Comparison of ENCODE assay signal across 1 cellular context in the genomic region with DNA sequence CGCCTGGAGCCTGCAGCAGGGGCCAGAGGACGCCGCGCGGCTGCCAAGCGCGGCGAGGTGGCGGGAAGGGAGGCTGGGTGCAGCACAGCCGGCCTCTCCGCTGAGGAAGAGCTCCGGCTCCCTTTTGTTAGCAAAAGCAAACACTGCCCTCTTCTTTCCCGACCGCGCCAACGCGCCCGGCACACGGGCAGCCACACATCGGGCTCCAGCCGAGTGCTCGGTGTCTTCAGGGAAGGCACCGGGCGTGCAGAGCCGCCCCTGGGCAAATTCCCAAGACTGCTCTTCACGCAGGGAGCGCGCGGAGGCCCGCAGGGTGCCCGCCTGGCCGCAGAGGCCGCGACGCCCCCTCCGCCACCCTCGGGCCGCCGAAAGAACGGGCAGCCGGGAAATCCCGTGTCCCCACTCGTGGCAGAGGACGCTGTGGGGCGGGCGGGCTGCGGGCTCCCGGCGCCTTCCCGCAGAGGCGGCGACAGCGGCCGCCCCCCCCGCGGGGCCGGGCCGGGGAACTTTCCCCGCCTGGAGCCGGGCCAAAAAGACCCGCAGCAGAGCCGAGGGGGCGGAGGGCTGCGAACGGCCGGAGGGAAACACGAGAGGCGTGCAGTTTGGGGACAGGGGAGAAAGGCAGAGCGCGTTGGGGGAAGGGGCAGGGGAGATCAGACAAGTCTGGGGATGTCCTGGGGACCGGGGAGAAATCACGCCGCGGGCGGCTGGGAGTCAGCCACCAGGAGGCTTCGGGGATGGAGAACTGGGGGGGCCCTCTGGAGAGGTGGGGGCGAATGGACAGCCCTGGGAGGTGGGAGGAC.
TF ChIP-seq lines count a peak whose summit lies in the region.

No MANE protein-coding gene starts in this region.

TF ChIP-seq in HepG2, 621 proteins besides CTCF, POLR2A, EP300 and RAD21 (continued from another document and continues in another):
- TF ChIP-seq, protein P1, sequence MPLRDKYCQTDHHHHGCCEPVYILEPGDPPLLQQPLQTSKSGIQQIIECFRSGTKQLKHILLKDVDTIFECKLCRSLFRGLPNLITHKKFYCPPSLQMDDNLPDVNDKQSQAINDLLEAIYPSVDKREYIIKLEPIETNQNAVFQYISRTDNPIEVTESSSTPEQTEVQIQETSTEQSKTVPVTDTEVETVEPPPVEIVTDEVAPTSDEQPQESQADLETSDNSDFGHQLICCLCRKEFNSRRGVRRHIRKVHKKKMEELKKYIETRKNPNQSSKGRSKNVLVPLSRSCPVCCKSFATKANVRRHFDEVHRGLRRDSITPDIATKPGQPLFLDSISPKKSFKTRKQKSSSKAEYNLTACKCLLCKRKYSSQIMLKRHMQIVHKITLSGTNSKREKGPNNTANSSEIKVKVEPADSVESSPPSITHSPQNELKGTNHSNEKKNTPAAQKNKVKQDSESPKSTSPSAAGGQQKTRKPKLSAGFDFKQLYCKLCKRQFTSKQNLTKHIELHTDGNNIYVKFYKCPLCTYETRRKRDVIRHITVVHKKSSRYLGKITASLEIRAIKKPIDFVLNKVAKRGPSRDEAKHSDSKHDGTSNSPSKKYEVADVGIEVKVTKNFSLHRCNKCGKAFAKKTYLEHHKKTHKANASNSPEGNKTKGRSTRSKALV (CRISPR knock-in tag; IDR thresholded peaks at IDR 0.05), result no peak
- no peak for TF ChIP-seq ZNF30 (CRISPR knock-in tag; IDR thresholded peaks at IDR 0.05)
- TF ChIP-seq CCAR2 (optimal IDR thresholded peaks at IDR 0.05; ENCODE audit: low read depth, low read length), result no peak
- TF ChIP-seq POGZ (CRISPR knock-in tag; IDR thresholded peaks at IDR 0.05), result no peak
- peak; percentile 38; the same call in 1 of the 2 replicates for TF ChIP-seq ZNF234 (CRISPR knock-in tag; conservative IDR thresholded peaks at IDR 0.05)
- TF ChIP-seq PHF20 (CRISPR knock-in tag; IDR thresholded peaks at IDR 0.05), result no peak
- TF ChIP-seq, protein P2, sequence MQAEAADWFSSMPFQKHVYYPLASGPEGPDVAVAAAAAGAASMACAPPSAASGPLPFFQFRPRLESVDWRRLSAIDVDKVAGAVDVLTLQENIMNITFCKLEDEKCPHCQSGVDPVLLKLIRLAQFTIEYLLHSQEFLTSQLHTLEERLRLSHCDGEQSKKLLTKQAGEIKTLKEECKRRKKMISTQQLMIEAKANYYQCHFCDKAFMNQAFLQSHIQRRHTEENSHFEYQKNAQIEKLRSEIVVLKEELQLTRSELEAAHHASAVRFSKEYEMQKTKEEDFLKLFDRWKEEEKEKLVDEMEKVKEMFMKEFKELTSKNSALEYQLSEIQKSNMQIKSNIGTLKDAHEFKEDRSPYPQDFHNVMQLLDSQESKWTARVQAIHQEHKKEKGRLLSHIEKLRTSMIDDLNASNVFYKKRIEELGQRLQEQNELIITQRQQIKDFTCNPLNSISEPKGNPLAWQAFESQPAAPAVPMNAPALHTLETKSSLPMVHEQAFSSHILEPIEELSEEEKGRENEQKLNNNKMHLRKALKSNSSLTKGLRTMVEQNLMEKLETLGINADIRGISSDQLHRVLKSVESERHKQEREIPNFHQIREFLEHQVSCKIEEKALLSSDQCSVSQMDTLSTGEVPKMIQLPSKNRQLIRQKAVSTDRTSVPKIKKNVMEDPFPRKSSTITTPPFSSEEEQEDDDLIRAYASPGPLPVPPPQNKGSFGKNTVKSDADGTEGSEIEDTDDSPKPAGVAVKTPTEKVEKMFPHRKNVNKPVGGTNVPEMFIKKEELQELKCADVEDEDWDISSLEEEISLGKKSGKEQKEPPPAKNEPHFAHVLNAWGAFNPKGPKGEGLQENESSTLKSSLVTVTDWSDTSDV (CRISPR knock-in tag; IDR thresholded peaks at IDR 0.05), result no peak
- no peak for TF ChIP-seq ZNF7 (CRISPR knock-in tag; IDR thresholded peaks at IDR 0.05)
- TF ChIP-seq RFXAP (CRISPR knock-in tag; IDR thresholded peaks at IDR 0.05; ENCODE audit: borderline replicate concordance), result peak; percentile 41; the same call in 1 of the 2 replicates
- TF ChIP-seq KLF6 (CRISPR knock-in tag; IDR thresholded peaks at IDR 0.05), result no peak
- no peak for TF ChIP-seq PLRG1 (conservative IDR thresholded peaks at IDR 0.05)
- TF ChIP-seq, protein P3, sequence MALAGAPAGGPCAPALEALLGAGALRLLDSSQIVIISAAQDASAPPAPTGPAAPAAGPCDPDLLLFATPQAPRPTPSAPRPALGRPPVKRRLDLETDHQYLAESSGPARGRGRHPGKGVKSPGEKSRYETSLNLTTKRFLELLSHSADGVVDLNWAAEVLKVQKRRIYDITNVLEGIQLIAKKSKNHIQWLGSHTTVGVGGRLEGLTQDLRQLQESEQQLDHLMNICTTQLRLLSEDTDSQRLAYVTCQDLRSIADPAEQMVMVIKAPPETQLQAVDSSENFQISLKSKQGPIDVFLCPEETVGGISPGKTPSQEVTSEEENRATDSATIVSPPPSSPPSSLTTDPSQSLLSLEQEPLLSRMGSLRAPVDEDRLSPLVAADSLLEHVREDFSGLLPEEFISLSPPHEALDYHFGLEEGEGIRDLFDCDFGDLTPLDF (CRISPR knock-in tag; IDR thresholded peaks at IDR 0.05), result 0 out of 2 replicates have a peak, but pooled peaks have one; percentile 27
- TF ChIP-seq, protein P4, sequence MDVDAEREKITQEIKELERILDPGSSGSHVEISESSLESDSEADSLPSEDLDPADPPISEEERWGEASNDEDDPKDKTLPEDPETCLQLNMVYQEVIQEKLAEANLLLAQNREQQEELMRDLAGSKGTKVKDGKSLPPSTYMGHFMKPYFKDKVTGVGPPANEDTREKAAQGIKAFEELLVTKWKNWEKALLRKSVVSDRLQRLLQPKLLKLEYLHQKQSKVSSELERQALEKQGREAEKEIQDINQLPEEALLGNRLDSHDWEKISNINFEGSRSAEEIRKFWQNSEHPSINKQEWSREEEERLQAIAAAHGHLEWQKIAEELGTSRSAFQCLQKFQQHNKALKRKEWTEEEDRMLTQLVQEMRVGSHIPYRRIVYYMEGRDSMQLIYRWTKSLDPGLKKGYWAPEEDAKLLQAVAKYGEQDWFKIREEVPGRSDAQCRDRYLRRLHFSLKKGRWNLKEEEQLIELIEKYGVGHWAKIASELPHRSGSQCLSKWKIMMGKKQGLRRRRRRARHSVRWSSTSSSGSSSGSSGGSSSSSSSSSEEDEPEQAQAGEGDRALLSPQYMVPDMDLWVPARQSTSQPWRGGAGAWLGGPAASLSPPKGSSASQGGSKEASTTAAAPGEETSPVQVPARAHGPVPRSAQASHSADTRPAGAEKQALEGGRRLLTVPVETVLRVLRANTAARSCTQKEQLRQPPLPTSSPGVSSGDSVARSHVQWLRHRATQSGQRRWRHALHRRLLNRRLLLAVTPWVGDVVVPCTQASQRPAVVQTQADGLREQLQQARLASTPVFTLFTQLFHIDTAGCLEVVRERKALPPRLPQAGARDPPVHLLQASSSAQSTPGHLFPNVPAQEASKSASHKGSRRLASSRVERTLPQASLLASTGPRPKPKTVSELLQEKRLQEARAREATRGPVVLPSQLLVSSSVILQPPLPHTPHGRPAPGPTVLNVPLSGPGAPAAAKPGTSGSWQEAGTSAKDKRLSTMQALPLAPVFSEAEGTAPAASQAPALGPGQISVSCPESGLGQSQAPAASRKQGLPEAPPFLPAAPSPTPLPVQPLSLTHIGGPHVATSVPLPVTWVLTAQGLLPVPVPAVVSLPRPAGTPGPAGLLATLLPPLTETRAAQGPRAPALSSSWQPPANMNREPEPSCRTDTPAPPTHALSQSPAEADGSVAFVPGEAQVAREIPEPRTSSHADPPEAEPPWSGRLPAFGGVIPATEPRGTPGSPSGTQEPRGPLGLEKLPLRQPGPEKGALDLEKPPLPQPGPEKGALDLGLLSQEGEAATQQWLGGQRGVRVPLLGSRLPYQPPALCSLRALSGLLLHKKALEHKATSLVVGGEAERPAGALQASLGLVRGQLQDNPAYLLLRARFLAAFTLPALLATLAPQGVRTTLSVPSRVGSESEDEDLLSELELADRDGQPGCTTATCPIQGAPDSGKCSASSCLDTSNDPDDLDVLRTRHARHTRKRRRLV (CRISPR knock-in tag; IDR thresholded peaks at IDR 0.05), result no peak
- TF ChIP-seq, protein P5, sequence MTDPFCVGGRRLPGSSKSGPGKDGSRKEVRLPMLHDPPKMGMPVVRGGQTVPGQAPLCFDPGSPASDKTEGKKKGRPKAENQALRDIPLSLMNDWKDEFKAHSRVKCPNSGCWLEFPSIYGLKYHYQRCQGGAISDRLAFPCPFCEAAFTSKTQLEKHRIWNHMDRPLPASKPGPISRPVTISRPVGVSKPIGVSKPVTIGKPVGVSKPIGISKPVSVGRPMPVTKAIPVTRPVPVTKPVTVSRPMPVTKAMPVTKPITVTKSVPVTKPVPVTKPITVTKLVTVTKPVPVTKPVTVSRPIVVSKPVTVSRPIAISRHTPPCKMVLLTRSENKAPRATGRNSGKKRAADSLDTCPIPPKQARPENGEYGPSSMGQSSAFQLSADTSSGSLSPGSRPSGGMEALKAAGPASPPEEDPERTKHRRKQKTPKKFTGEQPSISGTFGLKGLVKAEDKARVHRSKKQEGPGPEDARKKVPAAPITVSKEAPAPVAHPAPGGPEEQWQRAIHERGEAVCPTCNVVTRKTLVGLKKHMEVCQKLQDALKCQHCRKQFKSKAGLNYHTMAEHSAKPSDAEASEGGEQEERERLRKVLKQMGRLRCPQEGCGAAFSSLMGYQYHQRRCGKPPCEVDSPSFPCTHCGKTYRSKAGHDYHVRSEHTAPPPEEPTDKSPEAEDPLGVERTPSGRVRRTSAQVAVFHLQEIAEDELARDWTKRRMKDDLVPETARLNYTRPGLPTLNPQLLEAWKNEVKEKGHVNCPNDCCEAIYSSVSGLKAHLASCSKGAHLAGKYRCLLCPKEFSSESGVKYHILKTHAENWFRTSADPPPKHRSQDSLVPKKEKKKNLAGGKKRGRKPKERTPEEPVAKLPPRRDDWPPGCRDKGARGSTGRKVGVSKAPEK (CRISPR knock-in tag; IDR thresholded peaks at IDR 0.05; ENCODE audit: borderline replicate concordance), result no peak
- TF ChIP-seq, protein P6, sequence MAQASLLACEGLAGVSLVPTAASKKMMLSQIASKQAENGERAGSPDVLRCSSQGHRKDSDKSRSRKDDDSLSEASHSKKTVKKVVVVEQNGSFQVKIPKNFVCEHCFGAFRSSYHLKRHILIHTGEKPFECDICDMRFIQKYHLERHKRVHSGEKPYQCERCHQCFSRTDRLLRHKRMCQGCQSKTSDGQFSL (CRISPR knock-in tag; IDR thresholded peaks at IDR 0.05), result no peak; the same call in 1 of the 2 replicates
- no peak for TF ChIP-seq HOXA9 (CRISPR knock-in tag; IDR thresholded peaks at IDR 0.05; ENCODE audit: borderline replicate concordance)
- TF ChIP-seq TBP (CRISPR knock-in tag; IDR thresholded peaks at IDR 0.05), result no peak
- no peak for TF ChIP-seq ZSCAN22 (CRISPR knock-in tag; IDR thresholded peaks at IDR 0.05)
- TF ChIP-seq, protein P7, sequence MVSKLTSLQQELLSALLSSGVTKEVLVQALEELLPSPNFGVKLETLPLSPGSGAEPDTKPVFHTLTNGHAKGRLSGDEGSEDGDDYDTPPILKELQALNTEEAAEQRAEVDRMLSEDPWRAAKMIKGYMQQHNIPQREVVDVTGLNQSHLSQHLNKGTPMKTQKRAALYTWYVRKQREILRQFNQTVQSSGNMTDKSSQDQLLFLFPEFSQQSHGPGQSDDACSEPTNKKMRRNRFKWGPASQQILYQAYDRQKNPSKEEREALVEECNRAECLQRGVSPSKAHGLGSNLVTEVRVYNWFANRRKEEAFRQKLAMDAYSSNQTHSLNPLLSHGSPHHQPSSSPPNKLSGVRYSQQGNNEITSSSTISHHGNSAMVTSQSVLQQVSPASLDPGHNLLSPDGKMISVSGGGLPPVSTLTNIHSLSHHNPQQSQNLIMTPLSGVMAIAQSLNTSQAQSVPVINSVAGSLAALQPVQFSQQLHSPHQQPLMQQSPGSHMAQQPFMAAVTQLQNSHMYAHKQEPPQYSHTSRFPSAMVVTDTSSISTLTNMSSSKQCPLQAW (CRISPR knock-in tag; IDR thresholded peaks at IDR 0.05), result no peak
- TF ChIP-seq SOX13 (IDR thresholded peaks at IDR 0.05), result no peak
- TF ChIP-seq SOX13 (CRISPR knock-in tag; conservative IDR thresholded peaks at IDR 0.05 in 1 of 2, IDR thresholded peaks at IDR 0.05 in 1 of 2), result no peak; a peak in 1 of 4 replicates
- TF ChIP-seq, protein P8, sequence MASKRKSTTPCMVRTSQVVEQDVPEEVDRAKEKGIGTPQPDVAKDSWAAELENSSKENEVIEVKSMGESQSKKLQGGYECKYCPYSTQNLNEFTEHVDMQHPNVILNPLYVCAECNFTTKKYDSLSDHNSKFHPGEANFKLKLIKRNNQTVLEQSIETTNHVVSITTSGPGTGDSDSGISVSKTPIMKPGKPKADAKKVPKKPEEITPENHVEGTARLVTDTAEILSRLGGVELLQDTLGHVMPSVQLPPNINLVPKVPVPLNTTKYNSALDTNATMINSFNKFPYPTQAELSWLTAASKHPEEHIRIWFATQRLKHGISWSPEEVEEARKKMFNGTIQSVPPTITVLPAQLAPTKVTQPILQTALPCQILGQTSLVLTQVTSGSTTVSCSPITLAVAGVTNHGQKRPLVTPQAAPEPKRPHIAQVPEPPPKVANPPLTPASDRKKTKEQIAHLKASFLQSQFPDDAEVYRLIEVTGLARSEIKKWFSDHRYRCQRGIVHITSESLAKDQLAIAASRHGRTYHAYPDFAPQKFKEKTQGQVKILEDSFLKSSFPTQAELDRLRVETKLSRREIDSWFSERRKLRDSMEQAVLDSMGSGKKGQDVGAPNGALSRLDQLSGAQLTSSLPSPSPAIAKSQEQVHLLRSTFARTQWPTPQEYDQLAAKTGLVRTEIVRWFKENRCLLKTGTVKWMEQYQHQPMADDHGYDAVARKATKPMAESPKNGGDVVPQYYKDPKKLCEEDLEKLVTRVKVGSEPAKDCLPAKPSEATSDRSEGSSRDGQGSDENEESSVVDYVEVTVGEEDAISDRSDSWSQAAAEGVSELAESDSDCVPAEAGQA (IDR thresholded peaks at IDR 0.05; ENCODE audit: low read depth), result no peak
- TF ChIP-seq, protein P8 (CRISPR knock-in tag; IDR thresholded peaks at IDR 0.05; ENCODE audit: borderline replicate concordance), result no peak
- no peak for TF ChIP-seq ZNF546 (CRISPR knock-in tag; conservative IDR thresholded peaks at IDR 0.05)
- no peak for TF ChIP-seq CBX5 (CRISPR knock-in tag; IDR thresholded peaks at IDR 0.05; ENCODE audit: borderline replicate concordance)
- TF ChIP-seq ZSCAN9 (CRISPR knock-in tag; IDR thresholded peaks at IDR 0.05; ENCODE audit: borderline replicate concordance), result no peak
- 0 out of 2 replicates have a peak, but pooled peaks have one; percentile 29 for TF ChIP-seq ZNF225 (CRISPR knock-in tag; IDR thresholded peaks at IDR 0.05)
